8 cellular contexts compared by ENCODE assay signal in the genomic region with DNA sequence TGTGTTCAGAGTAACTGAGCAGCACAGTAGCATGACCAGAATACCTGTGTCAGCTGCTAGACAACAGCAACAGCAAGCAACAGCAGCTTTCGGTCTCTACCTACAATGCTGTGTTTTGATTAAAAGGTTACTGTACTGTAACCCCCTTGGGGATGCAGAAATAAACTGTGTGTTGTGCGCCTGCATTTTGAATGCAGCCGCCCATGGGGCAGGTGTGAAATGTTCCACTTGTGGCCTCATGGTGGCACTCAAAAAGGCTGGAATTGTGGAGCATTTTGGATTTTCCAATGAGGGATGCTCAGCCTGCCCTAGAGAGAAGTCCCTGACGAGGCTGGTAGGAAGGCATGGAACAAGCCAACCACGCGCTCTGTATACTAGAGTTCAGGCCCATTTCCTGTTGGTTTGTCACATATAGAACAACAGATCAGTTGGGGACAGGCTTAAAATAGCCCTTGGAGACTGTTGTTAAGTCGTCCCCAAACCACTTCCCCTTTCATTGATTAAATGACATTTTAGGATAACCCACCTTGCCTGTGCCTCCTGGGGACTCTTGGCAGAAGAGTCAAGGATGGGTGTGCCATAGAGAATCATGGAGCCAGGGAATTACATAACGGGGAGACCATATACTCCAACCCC. TPM values are rescaled to one million over a fixed set of nuclear protein-coding genes. Genes with fewer than 3 reads are reported as not detected.
A peak's percentile ranks its signal among the peaks of the same experiment; 100 is the strongest.
DNase-seq lines count a peak whose midpoint lies in the region; ATAC-seq and TF ChIP-seq lines count a peak whose summit lies in the region.

No MANE protein-coding gene starts in this region.

- H3K4me3 Mint-ChIP-seq in chondrocyte (ENCODE audit: unreplicated experiment), result no peak overlapping the region
- no peak overlapping the region for H3K4me3 Mint-ChIP-seq in stimulated activated effector memory CD8-positive, alpha-beta T cell treated with anti-CD3 and anti-CD28 coated beads, Interleukin-12 subunit alpha, Interleukin-12 subunit beta, amount 100 ng/mL, for 72 hours
- H3K4me3 Mint-ChIP-seq in CD8-positive, alpha-beta T cell, result no peak overlapping the region

- peaks cover 2% of the 10 kb centered on the region for H3K27me3 Mint-ChIP-seq in chondrocyte (ENCODE audit: low read depth)
- no peaks in the 10 kb centered on the region for H3K27me3 Mint-ChIP-seq in CD8-positive, alpha-beta T cell (ENCODE audit: low read depth)

- H3K36me3 ChIP-seq in CD8-positive, alpha-beta T cell (ENCODE audit: insufficient read depth, low read length), result no peaks in the 10 kb centered on the region

- H3K27ac ChIP-seq in CD8-positive, alpha-beta T cell (ENCODE audit: low read depth, low read length), result no peak overlapping the region

- no peaks in the 10 kb centered on the region for H3K4me1 ChIP-seq in CD8-positive, alpha-beta T cell (ENCODE audit: insufficient read depth, low read length)

- TF ChIP-seq CTCF in chondrocyte (IDR thresholded peaks at IDR 0.05), result peak; percentile 33
- TF ChIP-seq CTCF in CD8-positive, alpha-beta T cell (IDR thresholded peaks at IDR 0.05), result no peak

- H3K4me3 ChIP-seq in CD8-positive, alpha-beta T cell (ENCODE audit: low read depth, low read length), result no peak overlapping the region

- no peak overlapping the region for H3K27ac Mint-ChIP-seq in chondrocyte (ENCODE audit: unreplicated experiment)
- H3K27ac Mint-ChIP-seq in stimulated activated effector memory CD8-positive, alpha-beta T cell treated with anti-CD3 and anti-CD28 coated beads, Interleukin-12 subunit alpha, Interleukin-12 subunit beta, amount 100 ng/mL, for 72 hours, result no peak overlapping the region
- H3K27ac Mint-ChIP-seq in CD8-positive, alpha-beta T cell, result no peak overlapping the region

- no peaks in the 10 kb centered on the region for H3K9me3 ChIP-seq in CD8-positive, alpha-beta T cell (ENCODE audit: low read length)

- ATAC-seq in HG02642 (IDR thresholded peaks at IDR 0.05; ENCODE audit: poor library complexity, unreplicated experiment), result peak; percentile 65
- ATAC-seq in stimulated activated effector memory CD8-positive, alpha-beta T cell treated with anti-CD3 and anti-CD28 coated beads, Interleukin-12 subunit alpha, Interleukin-12 subunit beta, amount 100 ng/mL, for 72 hours, result peak; percentile 62
- ATAC-seq in CD8-positive, alpha-beta T cell, result no peak

- peaks cover 2% of the 10 kb centered on the region for H3K4me1 Mint-ChIP-seq in chondrocyte (ENCODE audit: low read depth)
- H3K4me1 Mint-ChIP-seq in stimulated activated effector memory CD8-positive, alpha-beta T cell treated with anti-CD3 and anti-CD28 coated beads, Interleukin-12 subunit alpha, Interleukin-12 subunit beta, amount 100 ng/mL, for 72 hours, result peaks cover 20% of the 10 kb centered on the region
- H3K4me1 Mint-ChIP-seq in CD8-positive, alpha-beta T cell (ENCODE audit: low read depth), result peaks cover 3% of the 10 kb centered on the region

- no peaks in the 10 kb centered on the region for H3K9me3 Mint-ChIP-seq in chondrocyte (ENCODE audit: low read depth)
- H3K9me3 Mint-ChIP-seq in stimulated activated effector memory CD8-positive, alpha-beta T cell treated with anti-CD3 and anti-CD28 coated beads, Interleukin-12 subunit alpha, Interleukin-12 subunit beta, amount 100 ng/mL, for 72 hours, result no peaks in the 10 kb centered on the region
- H3K9me3 Mint-ChIP-seq in CD8-positive, alpha-beta T cell, result no peaks in the 10 kb centered on the region

- CTCF ChIA-PET in CD8-positive, alpha-beta T cell (lab: Charles Lee), result interaction anchor here (1.6 kb wide), 1 partner anchor 114 kb away, joined by 3 read pairs; no protein-coding TSS in a partner anchor

- intact Hi-C loops in CD8-positive, alpha-beta T cell (cut with DNase I, micrococcal nuclease), result loop anchor here in 1 of 2 experiments (5.0 kb wide), 1 partner anchor 107 kb away; no protein-coding TSS in a partner anchor

- H3K36me3 Mint-ChIP-seq in chondrocyte (ENCODE audit: low read depth), result peaks cover 11% of the 10 kb centered on the region
- H3K36me3 Mint-ChIP-seq in stimulated activated effector memory CD8-positive, alpha-beta T cell treated with anti-CD3 and anti-CD28 coated beads, Interleukin-12 subunit alpha, Interleukin-12 subunit beta, amount 100 ng/mL, for 72 hours, result peaks cover 6% of the 10 kb centered on the region
- peaks cover 32% of the 10 kb centered on the region for H3K36me3 Mint-ChIP-seq in CD8-positive, alpha-beta T cell

- POLR2A ChIA-PET in CD8-positive, alpha-beta T cell (lab: Charles Lee), result no interaction called here

- no peaks in the 10 kb centered on the region for H3K27me3 ChIP-seq in CD8-positive, alpha-beta T cell (ENCODE audit: insufficient read depth, low read length)

- DNase-seq in NCI-H82 (lab: John Stamatoyannopoulos, UW) (peak; percentile 28), NCI-H82 treated with DMSO at 0.1 percent for 48 hours (lab: John Stamatoyannopoulos, UW; ENCODE audit: unreplicated experiment) (no peak), NAMALWA (ENCODE audit: low spot score) (peak; percentile 92), chondrocyte (ENCODE audit: low spot score) (no peak), C1 segment of cervical spinal cord (lab: John Stamatoyannopoulos, UW) (no peak)
- no peak for DNase-seq in stimulated activated effector memory CD8-positive, alpha-beta T cell treated with anti-CD3 and anti-CD28 coated beads, Interleukin-12 subunit alpha, Interleukin-12 subunit beta, amount 100 ng/mL, for 72 hours (ENCODE audit: low spot score in 2 of 2)
- no peak for DNase-seq in CD8-positive, alpha-beta T cell

RNA-seq across cellular contexts. Expression of a gene that starts 27.1 kb away (rescaled TPM):
- total RNA-seq in chondrocyte, result 44.3 to 67.0 TPM (median 50.8 TPM) in 3 replicates
- total RNA-seq in CD8-positive, alpha-beta T cell, result 10 to 100 TPM; 22.9 to 28.4 TPM

RNA-seq across cellular contexts. Expression of a gene that starts 44.2 kb away (rescaled TPM):
- 11.2 to 13.4 TPM (median 12.2 TPM) in 3 replicates for total RNA-seq in chondrocyte
- 10 to 100 TPM; 24.1 to 24.3 TPM for total RNA-seq in CD8-positive, alpha-beta T cell

Comparison
In these comparisons a context has a peak if more than half of its experiments do, and no peak if none do; other contexts are left out.
1. DNase-seq: peak in NCI-H82 (single experiment) and NAMALWA (single experiment); none in NCI-H82 treated with DMSO at 0.1 percent for 48 hours (single experiment), chondrocyte (single experiment), stimulated activated effector memory CD8-positive, alpha-beta T cell treated with anti-CD3 and anti-CD28 coated beads, Interleukin-12 subunit alpha, Interleukin-12 subunit beta, amount 100 ng/mL, for 72 hours (0 of 2), C1 segment of cervical spinal cord (0 of 14) and CD8-positive, alpha-beta T cell (0 of 7).